In the genomic region with DNA sequence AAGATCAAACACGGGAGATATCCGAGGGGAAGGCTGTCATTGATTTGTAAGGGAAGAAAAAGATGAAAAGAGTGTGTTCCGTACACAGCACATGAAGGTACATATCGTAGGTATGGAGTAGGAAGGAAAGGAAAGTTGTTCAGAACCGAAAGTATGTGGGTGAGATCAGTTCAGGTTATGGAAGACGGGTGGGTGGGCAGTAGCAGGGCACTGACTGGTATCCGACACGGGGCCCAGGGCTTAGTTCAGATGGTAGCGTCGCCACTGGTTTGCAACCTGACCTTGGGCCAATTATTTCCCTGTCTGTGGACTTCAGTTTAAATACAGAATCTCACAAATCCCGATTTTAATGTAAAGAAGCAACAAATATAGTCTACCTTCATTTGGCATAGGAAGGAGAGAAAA, we compare ENCODE assay signal across 8 cellular contexts. TPM values are rescaled to one million over a fixed set of nuclear protein-coding genes. Genes with fewer than 3 reads are reported as not detected.
DNase-seq lines count a peak whose midpoint lies in the region; ATAC-seq, FAIRE-seq and TF ChIP-seq lines count a peak whose summit lies in the region.

No MANE protein-coding gene starts in this region.

- H3K4me3 Mint-ChIP-seq in GM23338 (peak overlapping the region; percentile 65), T-helper 17 cell (peak overlapping the region; percentile 97), endodermal cell (peak overlapping the region; percentile 77)
- peak overlapping the region; percentile 95 for H3K4me3 Mint-ChIP-seq in natural killer cell treated with Interleukin-12 subunit alpha and Interleukin-12 subunit beta and Interleukin-15 and Interleukin-18, amount 100 ng/mL, for 72 hours

- no peaks in the 10 kb centered on the region; the same call in 2 of the 3 replicates for H3K36me3 Mint-ChIP-seq in GM23338 (ENCODE audit: low read depth)
- peaks cover 4% of the 10 kb centered on the region for H3K36me3 Mint-ChIP-seq in T-helper 17 cell (ENCODE audit: low read depth)
- H3K36me3 Mint-ChIP-seq in endodermal cell (ENCODE audit: low read depth) = peaks cover 10% of the 10 kb centered on the region
- H3K36me3 Mint-ChIP-seq in natural killer cell treated with Interleukin-12 subunit alpha and Interleukin-12 subunit beta and Interleukin-15 and Interleukin-18, amount 100 ng/mL, for 72 hours = peaks cover 7% of the 10 kb centered on the region

- ATAC-seq in GM23338 (no peak), T-helper 17 cell (no peak)
- ATAC-seq in natural killer cell treated with Interleukin-12 subunit alpha and Interleukin-12 subunit beta and Interleukin-15 and Interleukin-18, amount 100 ng/mL, for 72 hours = no peak

- peak overlapping the region; percentile 66 for H3K9ac ChIP-seq in endodermal cell (ENCODE audit: extremely low read depth, low read length, poor library complexity, severe bottlenecking)

- H3K9me3 ChIP-seq in T-helper 17 cell (ENCODE audit: control insufficient read depth, low read length, poor library complexity, severe bottlenecking) = no peaks in the 10 kb centered on the region
- no peaks in the 10 kb centered on the region for H3K9me3 ChIP-seq in endodermal cell (ENCODE audit: control insufficient read depth, low read length)

- H4K20me1 ChIP-seq in GM23338 (replicated peaks; ENCODE audit: insufficient read depth) = peaks cover 32% of the 10 kb centered on the region

- no peak for TF ChIP-seq CTCF in GM23338 (conservative IDR thresholded peaks at IDR 0.05; ENCODE audit: low read depth in 2 of 2)
- no peak for TF ChIP-seq CTCF in endodermal cell (conservative IDR thresholded peaks at IDR 0.05)

- H3F3A ChIP-seq in GM23338 (replicated peaks; ENCODE audit: low read depth) = peaks cover 12% of the 10 kb centered on the region

- no peaks in the 10 kb centered on the region for H3K9me2 ChIP-seq in GM23338 (ENCODE audit: insufficient read depth)

- DNase-seq in GM23338 (ENCODE audit: low spot score) = no peak
- DNase-seq in T-helper 17 cell = no peak
- DNase-seq in endodermal cell = no peak
- peak; percentile 52 for DNase-seq in natural killer cell treated with Interleukin-12 subunit alpha and Interleukin-12 subunit beta and Interleukin-15 and Interleukin-18, amount 100 ng/mL, for 72 hours (ENCODE audit: low spot score)
- DNase-seq in urothelium cell line (ENCODE audit: low spot score) = peak; percentile 25
- DNase-seq in islet precursor cell = no peak
- no peak for DNase-seq in NCI-H146 treated with DMSO at 0.1 percent for 48 hours (lab: John Stamatoyannopoulos, UW; ENCODE audit: unreplicated experiment)
- no peak for DNase-seq in KG1 (lab: John Stamatoyannopoulos, UW)

- no peaks in the 10 kb centered on the region for H3K36me3 ChIP-seq in GM23338 (ENCODE audit: insufficient read depth)
- H3K36me3 ChIP-seq in endodermal cell (ENCODE audit: control insufficient read depth, insufficient read depth, low read length) = peaks cover 21% of the 10 kb centered on the region

- H3K9me3 Mint-ChIP-seq in GM23338 (no peaks in the 10 kb centered on the region), endodermal cell (no peaks in the 10 kb centered on the region)
- H3K9me3 Mint-ChIP-seq in natural killer cell treated with Interleukin-12 subunit alpha and Interleukin-12 subunit beta and Interleukin-15 and Interleukin-18, amount 100 ng/mL, for 72 hours = no peaks in the 10 kb centered on the region

- H3K4me3 ChIP-seq in GM23338 = peak overlapping the region; percentile 54
- H3K4me3 ChIP-seq in endodermal cell (ENCODE audit: low read length) = peak overlapping the region; percentile 95

- no peak overlapping the region for H3K27ac ChIP-seq in GM23338 (ENCODE audit: low read depth)
- H3K27ac ChIP-seq in endodermal cell (ENCODE audit: low read depth, low read length) = no peak overlapping the region

- H2AFZ ChIP-seq in GM23338 = no peak overlapping the region

- H3K27me3 Mint-ChIP-seq in GM23338 (ENCODE audit: insufficient read depth, low read depth, poor library complexity) (peaks cover 69% of the 10 kb centered on the region), T-helper 17 cell (no peaks in the 10 kb centered on the region), endodermal cell (ENCODE audit: insufficient read depth) (peaks cover 77% of the 10 kb centered on the region)
- peaks cover 0 to 3% of the 10 kb centered on the region in 2 donors for H3K27me3 Mint-ChIP-seq in natural killer cell treated with Interleukin-12 subunit alpha and Interleukin-12 subunit beta and Interleukin-15 and Interleukin-18, amount 100 ng/mL, for 72 hours

- H3K27me3 ChIP-seq in GM23338 (ENCODE audit: insufficient read depth) (peaks cover 95% of the 10 kb centered on the region), endodermal cell (ENCODE audit: control insufficient read depth, insufficient read depth, low read length, poor library complexity, severe bottlenecking) (peaks cover 26% of the 10 kb centered on the region)

- no peak overlapping the region for H3K27ac Mint-ChIP-seq in GM23338
- H3K27ac Mint-ChIP-seq in T-helper 17 cell = peak overlapping the region; percentile 83
- H3K27ac Mint-ChIP-seq in endodermal cell = no peak overlapping the region
- peak overlapping the region; percentile 69 to 80 for H3K27ac Mint-ChIP-seq in natural killer cell treated with Interleukin-12 subunit alpha and Interleukin-12 subunit beta and Interleukin-15 and Interleukin-18, amount 100 ng/mL, for 72 hours

- WGBS in endodermal cell (ENCODE audit: insufficient coverage in 1 of 2, insufficient read length in 1 of 2), 2 experiments = 2 to 12% methylated on average over 7 to 11 of the region's 11 CpGs

- peaks cover 25% of the 10 kb centered on the region for H3K4me1 ChIP-seq in GM23338 (ENCODE audit: insufficient read depth)
- H3K4me1 ChIP-seq in endodermal cell (ENCODE audit: control insufficient read depth, insufficient read depth, low read length) = peaks cover 20% of the 10 kb centered on the region

- no peaks in the 10 kb centered on the region for H3K79me2 ChIP-seq in GM23338 (replicated peaks; ENCODE audit: insufficient read depth)

- peak overlapping the region; percentile 81 for H3K4me2 ChIP-seq in GM23338

- FAIRE-seq in urothelium cell line (lab: Jason Lieb, UNC) = no peak

- H3K4me1 Mint-ChIP-seq in GM23338 (peaks cover 39% of the 10 kb centered on the region), T-helper 17 cell (peaks cover 41% of the 10 kb centered on the region), endodermal cell (peaks cover 36% of the 10 kb centered on the region)
- peaks cover 29 to 46% of the 10 kb centered on the region in 2 donors for H3K4me1 Mint-ChIP-seq in natural killer cell treated with Interleukin-12 subunit alpha and Interleukin-12 subunit beta and Interleukin-15 and Interleukin-18, amount 100 ng/mL, for 72 hours (ENCODE audit: low read depth in 2 of 2)

TF ChIP-seq in GM23338, 12 proteins besides CTCF, POLR2A, EP300 and RAD21 (continues in another document):
- no peak for TF ChIP-seq NANOG (IDR thresholded peaks at IDR 0.05; ENCODE audit: borderline replicate concordance)
- TF ChIP-seq, protein P1, sequence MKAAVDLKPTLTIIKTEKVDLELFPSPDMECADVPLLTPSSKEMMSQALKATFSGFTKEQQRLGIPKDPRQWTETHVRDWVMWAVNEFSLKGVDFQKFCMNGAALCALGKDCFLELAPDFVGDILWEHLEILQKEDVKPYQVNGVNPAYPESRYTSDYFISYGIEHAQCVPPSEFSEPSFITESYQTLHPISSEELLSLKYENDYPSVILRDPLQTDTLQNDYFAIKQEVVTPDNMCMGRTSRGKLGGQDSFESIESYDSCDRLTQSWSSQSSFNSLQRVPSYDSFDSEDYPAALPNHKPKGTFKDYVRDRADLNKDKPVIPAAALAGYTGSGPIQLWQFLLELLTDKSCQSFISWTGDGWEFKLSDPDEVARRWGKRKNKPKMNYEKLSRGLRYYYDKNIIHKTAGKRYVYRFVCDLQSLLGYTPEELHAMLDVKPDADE (IDR thresholded peaks at IDR 0.05) = no peak
- TF ChIP-seq, protein P2, sequence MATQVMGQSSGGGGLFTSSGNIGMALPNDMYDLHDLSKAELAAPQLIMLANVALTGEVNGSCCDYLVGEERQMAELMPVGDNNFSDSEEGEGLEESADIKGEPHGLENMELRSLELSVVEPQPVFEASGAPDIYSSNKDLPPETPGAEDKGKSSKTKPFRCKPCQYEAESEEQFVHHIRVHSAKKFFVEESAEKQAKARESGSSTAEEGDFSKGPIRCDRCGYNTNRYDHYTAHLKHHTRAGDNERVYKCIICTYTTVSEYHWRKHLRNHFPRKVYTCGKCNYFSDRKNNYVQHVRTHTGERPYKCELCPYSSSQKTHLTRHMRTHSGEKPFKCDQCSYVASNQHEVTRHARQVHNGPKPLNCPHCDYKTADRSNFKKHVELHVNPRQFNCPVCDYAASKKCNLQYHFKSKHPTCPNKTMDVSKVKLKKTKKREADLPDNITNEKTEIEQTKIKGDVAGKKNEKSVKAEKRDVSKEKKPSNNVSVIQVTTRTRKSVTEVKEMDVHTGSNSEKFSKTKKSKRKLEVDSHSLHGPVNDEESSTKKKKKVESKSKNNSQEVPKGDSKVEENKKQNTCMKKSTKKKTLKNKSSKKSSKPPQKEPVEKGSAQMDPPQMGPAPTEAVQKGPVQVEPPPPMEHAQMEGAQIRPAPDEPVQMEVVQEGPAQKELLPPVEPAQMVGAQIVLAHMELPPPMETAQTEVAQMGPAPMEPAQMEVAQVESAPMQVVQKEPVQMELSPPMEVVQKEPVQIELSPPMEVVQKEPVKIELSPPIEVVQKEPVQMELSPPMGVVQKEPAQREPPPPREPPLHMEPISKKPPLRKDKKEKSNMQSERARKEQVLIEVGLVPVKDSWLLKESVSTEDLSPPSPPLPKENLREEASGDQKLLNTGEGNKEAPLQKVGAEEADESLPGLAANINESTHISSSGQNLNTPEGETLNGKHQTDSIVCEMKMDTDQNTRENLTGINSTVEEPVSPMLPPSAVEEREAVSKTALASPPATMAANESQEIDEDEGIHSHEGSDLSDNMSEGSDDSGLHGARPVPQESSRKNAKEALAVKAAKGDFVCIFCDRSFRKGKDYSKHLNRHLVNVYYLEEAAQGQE (IDR thresholded peaks at IDR 0.05; ENCODE audit: unreplicated experiment) = no peak

RNA-seq across cellular contexts. Expression of a gene that starts 27.8 kb away (rescaled TPM):
- total RNA-seq in GM23338 (2014; rRNA removed; shearing (Covaris generic)) = not detected in 2 replicates
- polyA plus RNA-seq in GM23338 (2016; fragmentation: Nextera tagmentation; extraction: Ambion mirVana) = not detected in 2 replicates
- under 1 TPM in 1 of 2 donors, not detected in 1; 0.37 TPM for total RNA-seq in T-helper 17 cell
- total RNA-seq in endodermal cell = not detected
- not detected for polyA plus RNA-seq in endodermal cell (2013, experiment 1 of 2)
- not detected for polyA plus RNA-seq in endodermal cell (2013, experiment 2 of 2)
- not detected for total RNA-seq in natural killer cell treated with Interleukin-12 subunit alpha and Interleukin-12 subunit beta and Interleukin-15 and Interleukin-18, amount 100 ng/mL, for 72 hours

Comparison
In these comparisons a context has a peak if more than half of its experiments do, and no peak if none do; other contexts are left out.
1. DNase-seq: peak in natural killer cell treated with Interleukin-12 subunit alpha and Interleukin-12 subunit beta and Interleukin-15 and Interleukin-18, amount 100 ng/mL, for 72 hours (single experiment) and urothelium cell line (single experiment); none in GM23338 (single experiment), T-helper 17 cell (0 of 3), endodermal cell (single experiment), islet precursor cell (single experiment), NCI-H146 treated with DMSO at 0.1 percent for 48 hours (single experiment) and KG1 (single experiment).
2. H3K27ac Mint-ChIP-seq: peak in T-helper 17 cell (single experiment) and natural killer cell treated with Interleukin-12 subunit alpha and Interleukin-12 subunit beta and Interleukin-15 and Interleukin-18, amount 100 ng/mL, for 72 hours (2 of 2); none in GM23338 (single experiment) and endodermal cell (single experiment).
3. Peak in every context shown above with its lines, with median percentiles within 50 percentile points of each other: H3K4me3 Mint-ChIP-seq.